In genomic region chrX:131262738-131263679, GRCh38 we compare ENCODE assay signal across 8 cellular contexts. TPM values are rescaled to one million over a fixed set of nuclear protein-coding genes. Genes with fewer than 3 reads are reported as not detected.
DNase-seq lines count a peak whose midpoint lies in the region; ATAC-seq and TF ChIP-seq lines count a peak whose summit lies in the region.

No MANE protein-coding gene starts in this region.

- DNase-seq in Calu3 (peak; percentile 58), H9 (peak; percentile 69), SW480 (ENCODE audit: low spot score) (peak; percentile 24), islet precursor cell (peak; percentile 62), NOMO-1 treated with dmso at 0.1 percent for 144 hours (lab: John Stamatoyannopoulos, UW; ENCODE audit: unreplicated experiment) (no peak), hippocampal formation (lab: John Stamatoyannopoulos, UW) (no peak)

- H3K36me3 Mint-ChIP-seq in Calu3 (ENCODE audit: insufficient read depth, unreplicated experiment) (no peaks in the 10 kb centered on the region), H9 (ENCODE audit: insufficient read depth in 1 of 3, low read depth in 3 of 3) (no peaks in the 10 kb centered on the region)

- TF ChIP-seq CTCF in Calu3 (IDR thresholded peaks at IDR 0.05; ENCODE audit: unreplicated experiment): no peak
- TF ChIP-seq CTCF in H9 (conservative IDR thresholded peaks at IDR 0.05): peak; percentile 91

- H3K4me3 Mint-ChIP-seq in Calu3 (ENCODE audit: low read depth, unreplicated experiment): no peak overlapping the region
- no peak overlapping the region for H3K4me3 Mint-ChIP-seq in H9

- no peak overlapping the region for H3T11ph ChIP-seq in H9 (ENCODE audit: low read length)

- no peak overlapping the region for H2BK5ac ChIP-seq in H9 (ENCODE audit: insufficient read length, low read length)

- H3K79me1 ChIP-seq in H9 (ENCODE audit: insufficient read depth, low read depth, low read length, poor library complexity, severe bottlenecking): no peaks in the 10 kb centered on the region

- no peak overlapping the region for H2BK20ac ChIP-seq in H9 (ENCODE audit: low read depth, low read length, poor library complexity, severe bottlenecking)

- H3K18ac ChIP-seq in H9 (ENCODE audit: insufficient read length, low read depth, low read length): no peak overlapping the region

- H3K4me1 Mint-ChIP-seq in Calu3 (ENCODE audit: low read depth, unreplicated experiment) (no peaks in the 10 kb centered on the region), H9 (peaks cover 18 to 23% of the 10 kb centered on the region in 2 experiments)

- no peaks in the 10 kb centered on the region for H3K23me2 ChIP-seq in H9 (ENCODE audit: insufficient read length, low read depth, low read length, poor library complexity, severe bottlenecking)

- no peak overlapping the region for H4K5ac ChIP-seq in H9 (ENCODE audit: insufficient read length, low read depth, low read length)

- no peaks in the 10 kb centered on the region for H3K27me3 ChIP-seq in H9 (ENCODE audit: insufficient read depth, low read length)

- H2AFZ ChIP-seq in H9 (ENCODE audit: low read length): no peak overlapping the region

- BruUV-seq in Calu3 (replicated peaks; lab: Mats Ljungman, UMichigan): no TSS peak

- H4K20me1 ChIP-seq in H9 (ENCODE audit: control insufficient read depth, insufficient read depth, insufficient read length): no peaks in the 10 kb centered on the region

- H2BK12ac ChIP-seq in H9 (ENCODE audit: insufficient read length, low read depth, low read length): no peak overlapping the region

- no peak overlapping the region for H3K4me2 ChIP-seq in H9 (ENCODE audit: insufficient read depth, insufficient read length, low read length)

- H3K14ac ChIP-seq in H9 (ENCODE audit: insufficient read depth, low read length): no peak overlapping the region

- no CpG with 5 or more reads among the region's 13 CpGs for WGBS in H9 (ENCODE audit: extremely low coverage, insufficient read length, low lambda C conversion rate)

- H3K27me3 Mint-ChIP-seq in Calu3 (ENCODE audit: unreplicated experiment) (no peaks in the 10 kb centered on the region), H9 (ENCODE audit: low read depth) (no peaks in the 10 kb centered on the region)

- H4K91ac ChIP-seq in H9 (ENCODE audit: insufficient read length, low read depth, low read length): no peak overlapping the region

- H4K8ac ChIP-seq in H9 (replicated peaks; ENCODE audit: insufficient read length, low read depth, low read length): no peak overlapping the region

- CTCF ChIA-PET in Calu3 (lab: Charles Lee): interaction anchor here (0.7 to 0.9 kb wide), 2 partner anchors 26 to 370 kb away, joined by 3 to 4 read pairs; partner anchors contain the start of gene IGSF1

- H3K27ac Mint-ChIP-seq in Calu3 (ENCODE audit: unreplicated experiment): no peak overlapping the region
- peak overlapping the region in 1 of 3 experiments; percentile 40; a peak in 1 of 7 replicates for H3K27ac Mint-ChIP-seq in H9

- no peaks in the 10 kb centered on the region for H3K9me3 Mint-ChIP-seq in Calu3 (ENCODE audit: low read depth, unreplicated experiment)
- no peaks in the 10 kb centered on the region for H3K9me3 Mint-ChIP-seq in H9

- intact Hi-C loops in Calu3 (cut with micrococcal nuclease; ENCODE audit: unreplicated experiment): loop anchor here (5.0 kb wide), 1 partner anchor 369 kb away; no protein-coding TSS in a partner anchor

- H3K56ac ChIP-seq in H9 (ENCODE audit: insufficient read length, low read depth, low read length): no peak overlapping the region

- H3K27ac ChIP-seq in H9 (ENCODE audit: insufficient read length, low read depth, low read length): no peak overlapping the region

- no peaks in the 10 kb centered on the region for H3K79me2 ChIP-seq in H9 (ENCODE audit: insufficient read depth, low read length)

- H2AK5ac ChIP-seq in H9 (ENCODE audit: insufficient read length, low read length): no peak overlapping the region

- H3K4me1 ChIP-seq in H9 (ENCODE audit: insufficient read depth, low read length): peaks cover 4% of the 10 kb centered on the region; the same call in 1 of the 2 replicates

- no peak overlapping the region for H2BK15ac ChIP-seq in H9 (ENCODE audit: low read depth, low read length)

- H3K9ac ChIP-seq in H9 (ENCODE audit: extremely low read depth, insufficient read length, low read length): no peak overlapping the region

- no peak overlapping the region for H3K4ac ChIP-seq in H9 (ENCODE audit: low read depth, low read length)

- H3K9me3 ChIP-seq in H9 (ENCODE audit: control insufficient read depth, low read depth, low read length): no peaks in the 10 kb centered on the region

- H2BK120ac ChIP-seq in H9 (ENCODE audit: low read depth, low read length, poor library complexity, severe bottlenecking): no peak overlapping the region

- ATAC-seq in GM18909 (IDR thresholded peaks at IDR 0.05; ENCODE audit: poor library complexity, unreplicated experiment) (no peak), GM18498 (IDR thresholded peaks at IDR 0.05; ENCODE audit: unreplicated experiment) (no peak)

- no peak overlapping the region for H3K23ac ChIP-seq in H9 (ENCODE audit: insufficient read length, low read depth, low read length)

RNA-seq across cellular contexts. Expression of gene IGSF1, which starts 26.1 kb away (rescaled TPM):
- total RNA-seq in Calu3 (2022) (not detected in 2 replicates), H9 (2021) (11.9 and 12.5 TPM in 2 replicates)

Comparison
In these comparisons a context has a peak if more than half of its experiments do, and no peak if none do; other contexts are left out.
1. DNase-seq: peak in Calu3 (single experiment), H9 (single experiment), SW480 (single experiment) and islet precursor cell (single experiment); none in NOMO-1 treated with dmso at 0.1 percent for 144 hours (single experiment) and hippocampal formation (0 of 2).
2. RNA of gene IGSF1, which starts 26.1 kb away (total RNA-seq): 11.9 to 12.5 TPM in H9; not detected in Calu3; every median in the first group is over 10 times any median in the second.